Comparison of ENCODE assay signal across 1 cellular context in genomic region chr13:100588350-100589177, GRCh38.
A peak's percentile ranks its signal among the peaks of the same experiment; 100 is the strongest.
TF ChIP-seq lines count a peak whose summit lies in the region.

GGACT (minus strand) TSS chr13:100588789; CDS start chr13:100532591, 56,198 bp downstream.

TF ChIP-seq in HepG2, 621 proteins besides CTCF, POLR2A, EP300 and RAD21 (continued from another document and continues in another):
- TF ChIP-seq ZNF580 (CRISPR knock-in tag; IDR thresholded peaks at IDR 0.05; ENCODE audit: borderline replicate concordance, low read depth) (peak; percentile 72), MTF2 (CRISPR knock-in tag; IDR thresholded peaks at IDR 0.05; ENCODE audit: borderline replicate concordance) (no peak), ZNF883 (CRISPR knock-in tag; IDR thresholded peaks at IDR 0.05; ENCODE audit: not compliant biosample characterization) (peak; percentile 90), DNMT1 (CRISPR knock-in tag; IDR thresholded peaks at IDR 0.05) (peak; percentile 78; the same call in 1 of the 2 replicates), TEAD2 (CRISPR knock-in tag; IDR thresholded peaks at IDR 0.05) (0 out of 2 replicates have a peak, but pooled peaks have one; percentile 40), MYC (CRISPR knock-in tag; IDR thresholded peaks at IDR 0.05; ENCODE audit: borderline replicate concordance) (peak; percentile 94), CHD2 (IDR thresholded peaks at IDR 0.05; ENCODE audit: low read depth, low read length) (no peak), ZNF709 (CRISPR knock-in tag; IDR thresholded peaks at IDR 0.05) (peak; percentile 90), SPEN (CRISPR knock-in tag; IDR thresholded peaks at IDR 0.05; ENCODE audit: low read depth) (peak; percentile 75), ZNF18 (CRISPR knock-in tag; IDR thresholded peaks at IDR 0.05; ENCODE audit: insufficient replicate concordance) (peak; percentile 74), IKZF1 (IDR thresholded peaks at IDR 0.05) (no peak), BCLAF1 (IDR thresholded peaks at IDR 0.05) (no peak), SKI (IDR thresholded peaks at IDR 0.05; ENCODE audit: partially characterized antibody) (peak; percentile 26), SP1 (IDR thresholded peaks at IDR 0.05) (no peak), SP1 (CRISPR knock-in tag; IDR thresholded peaks at IDR 0.05) (peak; percentile 54; the same call in 1 of the 2 replicates), SP2 (CRISPR knock-in tag; IDR thresholded peaks at IDR 0.05) (peak; percentile 46; the same call in 1 of the 2 replicates), SIX1 (CRISPR knock-in tag; IDR thresholded peaks at IDR 0.05; ENCODE audit: borderline replicate concordance) (no peak), MTA3 (CRISPR knock-in tag; IDR thresholded peaks at IDR 0.05) (no peak), TOPORS (CRISPR knock-in tag; IDR thresholded peaks at IDR 0.05) (peak; percentile 81; the same call in 1 of the 2 replicates), GABPA (IDR thresholded peaks at IDR 0.05; ENCODE audit: low read depth, low read length) (peak; percentile 67), GABPA (CRISPR knock-in tag; IDR thresholded peaks at IDR 0.05; ENCODE audit: low read depth) (0 out of 2 replicates have a peak, but pooled peaks have one; percentile 36), CHCHD3 (CRISPR knock-in tag; IDR thresholded peaks at IDR 0.05) (peak; percentile 91)
- TF ChIP-seq, protein P1, sequence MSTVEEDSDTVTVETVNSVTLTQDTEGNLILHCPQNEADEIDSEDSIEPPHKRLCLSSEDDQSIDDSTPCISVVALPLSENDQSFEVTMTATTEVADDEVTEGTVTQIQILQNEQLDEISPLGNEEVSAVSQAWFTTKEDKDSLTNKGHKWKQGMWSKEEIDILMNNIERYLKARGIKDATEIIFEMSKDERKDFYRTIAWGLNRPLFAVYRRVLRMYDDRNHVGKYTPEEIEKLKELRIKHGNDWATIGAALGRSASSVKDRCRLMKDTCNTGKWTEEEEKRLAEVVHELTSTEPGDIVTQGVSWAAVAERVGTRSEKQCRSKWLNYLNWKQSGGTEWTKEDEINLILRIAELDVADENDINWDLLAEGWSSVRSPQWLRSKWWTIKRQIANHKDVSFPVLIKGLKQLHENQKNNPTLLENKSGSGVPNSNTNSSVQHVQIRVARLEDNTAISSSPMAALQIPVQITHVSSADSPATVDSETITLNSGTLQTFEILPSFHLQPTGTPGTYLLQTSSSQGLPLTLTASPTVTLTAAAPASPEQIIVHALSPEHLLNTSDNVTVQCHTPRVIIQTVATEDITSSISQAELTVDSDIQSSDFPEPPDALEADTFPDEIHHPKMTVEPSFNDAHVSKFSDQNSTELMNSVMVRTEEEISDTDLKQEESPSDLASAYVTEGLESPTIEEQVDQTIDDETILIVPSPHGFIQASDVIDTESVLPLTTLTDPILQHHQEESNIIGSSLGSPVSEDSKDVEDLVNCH (CRISPR knock-in tag; IDR thresholded peaks at IDR 0.05): no peak
- TF ChIP-seq, protein P2, sequence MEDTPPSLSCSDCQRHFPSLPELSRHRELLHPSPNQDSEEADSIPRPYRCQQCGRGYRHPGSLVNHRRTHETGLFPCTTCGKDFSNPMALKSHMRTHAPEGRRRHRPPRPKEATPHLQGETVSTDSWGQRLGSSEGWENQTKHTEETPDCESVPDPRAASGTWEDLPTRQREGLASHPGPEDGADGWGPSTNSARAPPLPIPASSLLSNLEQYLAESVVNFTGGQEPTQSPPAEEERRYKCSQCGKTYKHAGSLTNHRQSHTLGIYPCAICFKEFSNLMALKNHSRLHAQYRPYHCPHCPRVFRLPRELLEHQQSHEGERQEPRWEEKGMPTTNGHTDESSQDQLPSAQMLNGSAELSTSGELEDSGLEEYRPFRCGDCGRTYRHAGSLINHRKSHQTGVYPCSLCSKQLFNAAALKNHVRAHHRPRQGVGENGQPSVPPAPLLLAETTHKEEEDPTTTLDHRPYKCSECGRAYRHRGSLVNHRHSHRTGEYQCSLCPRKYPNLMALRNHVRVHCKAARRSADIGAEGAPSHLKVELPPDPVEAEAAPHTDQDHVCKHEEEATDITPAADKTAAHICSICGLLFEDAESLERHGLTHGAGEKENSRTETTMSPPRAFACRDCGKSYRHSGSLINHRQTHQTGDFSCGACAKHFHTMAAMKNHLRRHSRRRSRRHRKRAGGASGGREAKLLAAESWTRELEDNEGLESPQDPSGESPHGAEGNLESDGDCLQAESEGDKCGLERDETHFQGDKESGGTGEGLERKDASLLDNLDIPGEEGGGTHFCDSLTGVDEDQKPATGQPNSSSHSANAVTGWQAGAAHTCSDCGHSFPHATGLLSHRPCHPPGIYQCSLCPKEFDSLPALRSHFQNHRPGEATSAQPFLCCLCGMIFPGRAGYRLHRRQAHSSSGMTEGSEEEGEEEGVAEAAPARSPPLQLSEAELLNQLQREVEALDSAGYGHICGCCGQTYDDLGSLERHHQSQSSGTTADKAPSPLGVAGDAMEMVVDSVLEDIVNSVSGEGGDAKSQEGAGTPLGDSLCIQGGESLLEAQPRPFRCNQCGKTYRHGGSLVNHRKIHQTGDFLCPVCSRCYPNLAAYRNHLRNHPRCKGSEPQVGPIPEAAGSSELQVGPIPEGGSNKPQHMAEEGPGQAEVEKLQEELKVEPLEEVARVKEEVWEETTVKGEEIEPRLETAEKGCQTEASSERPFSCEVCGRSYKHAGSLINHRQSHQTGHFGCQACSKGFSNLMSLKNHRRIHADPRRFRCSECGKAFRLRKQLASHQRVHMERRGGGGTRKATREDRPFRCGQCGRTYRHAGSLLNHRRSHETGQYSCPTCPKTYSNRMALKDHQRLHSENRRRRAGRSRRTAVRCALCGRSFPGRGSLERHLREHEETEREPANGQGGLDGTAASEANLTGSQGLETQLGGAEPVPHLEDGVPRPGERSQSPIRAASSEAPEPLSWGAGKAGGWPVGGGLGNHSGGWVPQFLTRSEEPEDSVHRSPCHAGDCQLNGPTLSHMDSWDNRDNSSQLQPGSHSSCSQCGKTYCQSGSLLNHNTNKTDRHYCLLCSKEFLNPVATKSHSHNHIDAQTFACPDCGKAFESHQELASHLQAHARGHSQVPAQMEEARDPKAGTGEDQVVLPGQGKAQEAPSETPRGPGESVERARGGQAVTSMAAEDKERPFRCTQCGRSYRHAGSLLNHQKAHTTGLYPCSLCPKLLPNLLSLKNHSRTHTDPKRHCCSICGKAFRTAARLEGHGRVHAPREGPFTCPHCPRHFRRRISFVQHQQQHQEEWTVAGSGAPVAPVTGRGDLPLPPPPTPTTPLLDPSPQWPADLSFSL (CRISPR knock-in tag; IDR thresholded peaks at IDR 0.05): no peak
- TF ChIP-seq, protein P3, sequence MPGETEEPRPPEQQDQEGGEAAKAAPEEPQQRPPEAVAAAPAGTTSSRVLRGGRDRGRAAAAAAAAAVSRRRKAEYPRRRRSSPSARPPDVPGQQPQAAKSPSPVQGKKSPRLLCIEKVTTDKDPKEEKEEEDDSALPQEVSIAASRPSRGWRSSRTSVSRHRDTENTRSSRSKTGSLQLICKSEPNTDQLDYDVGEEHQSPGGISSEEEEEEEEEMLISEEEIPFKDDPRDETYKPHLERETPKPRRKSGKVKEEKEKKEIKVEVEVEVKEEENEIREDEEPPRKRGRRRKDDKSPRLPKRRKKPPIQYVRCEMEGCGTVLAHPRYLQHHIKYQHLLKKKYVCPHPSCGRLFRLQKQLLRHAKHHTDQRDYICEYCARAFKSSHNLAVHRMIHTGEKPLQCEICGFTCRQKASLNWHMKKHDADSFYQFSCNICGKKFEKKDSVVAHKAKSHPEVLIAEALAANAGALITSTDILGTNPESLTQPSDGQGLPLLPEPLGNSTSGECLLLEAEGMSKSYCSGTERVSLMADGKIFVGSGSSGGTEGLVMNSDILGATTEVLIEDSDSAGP (CRISPR knock-in tag; IDR thresholded peaks at IDR 0.05; ENCODE audit: borderline replicate concordance): peak; percentile 76
- TF ChIP-seq, protein P4, sequence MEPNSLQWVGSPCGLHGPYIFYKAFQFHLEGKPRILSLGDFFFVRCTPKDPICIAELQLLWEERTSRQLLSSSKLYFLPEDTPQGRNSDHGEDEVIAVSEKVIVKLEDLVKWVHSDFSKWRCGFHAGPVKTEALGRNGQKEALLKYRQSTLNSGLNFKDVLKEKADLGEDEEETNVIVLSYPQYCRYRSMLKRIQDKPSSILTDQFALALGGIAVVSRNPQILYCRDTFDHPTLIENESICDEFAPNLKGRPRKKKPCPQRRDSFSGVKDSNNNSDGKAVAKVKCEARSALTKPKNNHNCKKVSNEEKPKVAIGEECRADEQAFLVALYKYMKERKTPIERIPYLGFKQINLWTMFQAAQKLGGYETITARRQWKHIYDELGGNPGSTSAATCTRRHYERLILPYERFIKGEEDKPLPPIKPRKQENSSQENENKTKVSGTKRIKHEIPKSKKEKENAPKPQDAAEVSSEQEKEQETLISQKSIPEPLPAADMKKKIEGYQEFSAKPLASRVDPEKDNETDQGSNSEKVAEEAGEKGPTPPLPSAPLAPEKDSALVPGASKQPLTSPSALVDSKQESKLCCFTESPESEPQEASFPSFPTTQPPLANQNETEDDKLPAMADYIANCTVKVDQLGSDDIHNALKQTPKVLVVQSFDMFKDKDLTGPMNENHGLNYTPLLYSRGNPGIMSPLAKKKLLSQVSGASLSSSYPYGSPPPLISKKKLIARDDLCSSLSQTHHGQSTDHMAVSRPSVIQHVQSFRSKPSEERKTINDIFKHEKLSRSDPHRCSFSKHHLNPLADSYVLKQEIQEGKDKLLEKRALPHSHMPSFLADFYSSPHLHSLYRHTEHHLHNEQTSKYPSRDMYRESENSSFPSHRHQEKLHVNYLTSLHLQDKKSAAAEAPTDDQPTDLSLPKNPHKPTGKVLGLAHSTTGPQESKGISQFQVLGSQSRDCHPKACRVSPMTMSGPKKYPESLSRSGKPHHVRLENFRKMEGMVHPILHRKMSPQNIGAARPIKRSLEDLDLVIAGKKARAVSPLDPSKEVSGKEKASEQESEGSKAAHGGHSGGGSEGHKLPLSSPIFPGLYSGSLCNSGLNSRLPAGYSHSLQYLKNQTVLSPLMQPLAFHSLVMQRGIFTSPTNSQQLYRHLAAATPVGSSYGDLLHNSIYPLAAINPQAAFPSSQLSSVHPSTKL (CRISPR knock-in tag; IDR thresholded peaks at IDR 0.05): peak; percentile 50
- TF ChIP-seq, protein P5, sequence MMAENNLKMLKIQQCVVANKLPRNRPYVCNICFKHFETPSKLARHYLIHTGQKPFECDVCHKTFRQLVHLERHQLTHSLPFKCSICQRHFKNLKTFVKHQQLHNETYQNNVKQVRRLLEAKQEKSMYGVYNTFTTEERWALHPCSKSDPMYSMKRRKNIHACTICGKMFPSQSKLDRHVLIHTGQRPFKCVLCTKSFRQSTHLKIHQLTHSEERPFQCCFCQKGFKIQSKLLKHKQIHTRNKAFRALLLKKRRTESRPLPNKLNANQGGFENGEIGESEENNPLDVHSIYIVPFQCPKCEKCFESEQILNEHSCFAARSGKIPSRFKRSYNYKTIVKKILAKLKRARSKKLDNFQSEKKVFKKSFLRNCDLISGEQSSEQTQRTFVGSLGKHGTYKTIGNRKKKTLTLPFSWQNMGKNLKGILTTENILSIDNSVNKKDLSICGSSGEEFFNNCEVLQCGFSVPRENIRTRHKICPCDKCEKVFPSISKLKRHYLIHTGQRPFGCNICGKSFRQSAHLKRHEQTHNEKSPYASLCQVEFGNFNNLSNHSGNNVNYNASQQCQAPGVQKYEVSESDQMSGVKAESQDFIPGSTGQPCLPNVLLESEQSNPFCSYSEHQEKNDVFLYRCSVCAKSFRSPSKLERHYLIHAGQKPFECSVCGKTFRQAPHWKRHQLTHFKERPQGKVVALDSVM (CRISPR knock-in tag; IDR thresholded peaks at IDR 0.05): peak; percentile 46; the same call in 1 of the 2 replicates
